ENCODE assay signal across 8 cellular contexts in genomic region chr14:64703393-64704144, GRCh38. TPM values are rescaled to one million over a fixed set of nuclear protein-coding genes. Genes with fewer than 3 reads are reported as not detected.
A peak's percentile ranks its signal among the peaks of the same experiment; 100 is the strongest.
DNase-seq lines count a peak whose midpoint lies in the region; ATAC-seq and TF ChIP-seq lines count a peak whose summit lies in the region.

No MANE protein-coding gene starts in this region.

- H3K27me3 Mint-ChIP-seq in Calu3 (ENCODE audit: unreplicated experiment): no peaks in the 10 kb centered on the region
- peaks cover 28% of the 10 kb centered on the region for H3K27me3 Mint-ChIP-seq in progenitor cell of endocrine pancreas

- intact Hi-C loops in Calu3 (cut with micrococcal nuclease; ENCODE audit: unreplicated experiment): no loop called here
- intact Hi-C loops in esophagus squamous epithelium (cut with DNase I): no loop called here

- CTCF ChIA-PET in Calu3 (lab: Charles Lee): interaction anchor here (0.7 to 1.7 kb wide), 5 partner anchors 16 to 61 kb away, joined by 3 to 7 read pairs (median 3); no protein-coding TSS in a partner anchor

- H3K27ac ChIP-seq in Peyer's patch (peak overlapping the region; percentile 30 to 87 (median 76)), esophagus squamous epithelium (peak overlapping the region; percentile 94 to 97 (median 96))

- no peak for DNase-seq in Calu3
- DNase-seq in Peyer's patch: no peak
- DNase-seq in esophagus squamous epithelium (lab: John Stamatoyannopoulos, UW): no peak
- DNase-seq in progenitor cell of endocrine pancreas (ENCODE audit: low spot score, unreplicated experiment): no peak
- no peak for DNase-seq in DMS53 (lab: John Stamatoyannopoulos, UW)
- DNase-seq in stimulated activated CD4-positive, alpha-beta T cell treated with anti-CD3 and anti-CD28 coated beads, Interleukin-1b, Interleukin-23, amount 100 ng/mL, for 48 hours: no peak

- no peaks in the 10 kb centered on the region for H3K9me3 ChIP-seq in Peyer's patch
- no peaks in the 10 kb centered on the region for H3K9me3 ChIP-seq in esophagus squamous epithelium

- H3K36me3 ChIP-seq in Peyer's patch: no peaks in the 10 kb centered on the region
- H3K36me3 ChIP-seq in esophagus squamous epithelium: no peaks in the 10 kb centered on the region

- peaks cover 7 to 60% (median 11%) of the 10 kb centered on the region in 4 donors for H3K4me1 ChIP-seq in Peyer's patch
- peaks cover 33 to 78% (median 39%) of the 10 kb centered on the region in 3 donors for H3K4me1 ChIP-seq in esophagus squamous epithelium

- peaks cover 46% of the 10 kb centered on the region for H3K36me3 Mint-ChIP-seq in Calu3 (ENCODE audit: insufficient read depth, unreplicated experiment)
- no peaks in the 10 kb centered on the region for H3K36me3 Mint-ChIP-seq in progenitor cell of endocrine pancreas (ENCODE audit: insufficient read depth)

- peak overlapping the region; percentile 47 for H3K27ac Mint-ChIP-seq in Calu3 (ENCODE audit: unreplicated experiment)
- peak overlapping the region; percentile 96 for H3K27ac Mint-ChIP-seq in progenitor cell of endocrine pancreas

- no peak for ATAC-seq in HG03196 (IDR thresholded peaks at IDR 0.05; ENCODE audit: unreplicated experiment)
- no peak for ATAC-seq in GM19397 (IDR thresholded peaks at IDR 0.05; ENCODE audit: unreplicated experiment)

- peak overlapping the region; percentile 49 to 95 (median 60) for H3K4me3 ChIP-seq in Peyer's patch
- H3K4me3 ChIP-seq in esophagus squamous epithelium: peak overlapping the region; percentile 77 to 96 (median 93)

- no TSS peak for BruUV-seq in Calu3 (replicated peaks; lab: Mats Ljungman, UMichigan)

- H3K4me3 Mint-ChIP-seq in Calu3 (ENCODE audit: low read depth, unreplicated experiment) (peak overlapping the region; percentile 75), progenitor cell of endocrine pancreas (ENCODE audit: low read depth) (peak overlapping the region; percentile 84)

- 14 to 30% methylated on average over 15 to 23 of the region's 26 CpGs for WGBS in esophagus squamous epithelium, 2 donors

- H3K9me3 Mint-ChIP-seq in Calu3 (ENCODE audit: low read depth, unreplicated experiment) (no peaks in the 10 kb centered on the region), progenitor cell of endocrine pancreas (ENCODE audit: low read depth) (no peaks in the 10 kb centered on the region)

- no peak for TF ChIP-seq POLR2A in Peyer's patch (IDR thresholded peaks at IDR 0.05)
- no peak for TF ChIP-seq POLR2A in esophagus squamous epithelium (IDR thresholded peaks at IDR 0.05)

- TF ChIP-seq CTCF in Calu3 (IDR thresholded peaks at IDR 0.05; ENCODE audit: unreplicated experiment): no peak
- no peak for TF ChIP-seq CTCF in Peyer's patch (IDR thresholded peaks at IDR 0.05)
- TF ChIP-seq CTCF in esophagus squamous epithelium (IDR thresholded peaks at IDR 0.05): no peak
- TF ChIP-seq CTCF in progenitor cell of endocrine pancreas (IDR thresholded peaks at IDR 0.05; ENCODE audit: unreplicated experiment): no peak

- H3K27me3 ChIP-seq in Peyer's patch (no peaks in the 10 kb centered on the region), esophagus squamous epithelium (peaks cover 0 to 9% (median 0%) of the 10 kb centered on the region in 4 donors)

- H3K4me1 Mint-ChIP-seq in Calu3 (ENCODE audit: low read depth, unreplicated experiment) (peaks cover 50% of the 10 kb centered on the region), progenitor cell of endocrine pancreas (ENCODE audit: low read depth) (peaks cover 55% of the 10 kb centered on the region)

RNA-seq across cellular contexts. Expression of gene PLEKHG3, which starts 0.7 kb away (rescaled TPM):
- 39.0 and 53.6 TPM in 2 replicates for total RNA-seq in Calu3 (2022)
- total RNA-seq in Peyer's patch: 10 to 100 TPM; 18.2 to 45.5 (median 31.5) TPM
- 10 to 100 TPM; 44.6 to 87.8 (median 60.8) TPM for total RNA-seq in esophagus squamous epithelium
- 76.0 and 81.0 TPM in 2 replicates for total RNA-seq in progenitor cell of endocrine pancreas
